8 cellular contexts compared by ENCODE assay signal in genomic region chr14:90235179-90235976, GRCh38.
DNase-seq lines count a peak whose midpoint lies in the region; ATAC-seq and TF ChIP-seq lines count a peak whose summit lies in the region.

No MANE protein-coding gene starts in this region.

- peak; percentile 79 for TF ChIP-seq CTCF in WI38 (IDR thresholded peaks at IDR 0.05; ENCODE audit: low read depth, low read length)
- peak; percentile 91 for TF ChIP-seq CTCF in cardiac fibroblast (IDR thresholded peaks at IDR 0.05; ENCODE audit: low read depth, low read length)

- no peak overlapping the region for H3K4me3 ChIP-seq in WI38 (ENCODE audit: low read depth, low read length)
- no peak overlapping the region for H3K4me3 ChIP-seq in cardiac fibroblast (replicated peaks in 1 of 2; ENCODE audit: low read depth in 2 of 2, low read length in 2 of 2)

- ATAC-seq in HG02870 (IDR thresholded peaks at IDR 0.05; ENCODE audit: unreplicated experiment): peak; percentile 67

- DNase-seq in GF-D8 (lab: John Stamatoyannopoulos, UW) (peak; percentile 6), NCI-H2196 (lab: John Stamatoyannopoulos, UW; ENCODE audit: unreplicated experiment) (peak; percentile 60), cardiac fibroblast (ENCODE audit: low read depth in 2 of 2) (peak; percentile 71 to 79), kidney tubule cell (ENCODE audit: low spot score) (peak; percentile 72), cerebellar nuclear complex (lab: John Stamatoyannopoulos, UW) (no peak)
- DNase-seq in stimulated activated CD4-positive, alpha-beta T cell treated with anti-CD3 and anti-CD28 coated beads, Interleukin-4, amount 100 ng/mL, for 48 hours (ENCODE audit: low read depth in 2 of 2): peak; percentile 45 to 71

Comparison
In these comparisons a context has a peak if more than half of its experiments do, and no peak if none do; other contexts are left out.
1. DNase-seq: peak in GF-D8 (single experiment), NCI-H2196 (single experiment), cardiac fibroblast (2 of 2), kidney tubule cell (single experiment) and stimulated activated CD4-positive, alpha-beta T cell treated with anti-CD3 and anti-CD28 coated beads, Interleukin-4, amount 100 ng/mL, for 48 hours (2 of 2); none in cerebellar nuclear complex (0 of 2).